In the genomic region with DNA sequence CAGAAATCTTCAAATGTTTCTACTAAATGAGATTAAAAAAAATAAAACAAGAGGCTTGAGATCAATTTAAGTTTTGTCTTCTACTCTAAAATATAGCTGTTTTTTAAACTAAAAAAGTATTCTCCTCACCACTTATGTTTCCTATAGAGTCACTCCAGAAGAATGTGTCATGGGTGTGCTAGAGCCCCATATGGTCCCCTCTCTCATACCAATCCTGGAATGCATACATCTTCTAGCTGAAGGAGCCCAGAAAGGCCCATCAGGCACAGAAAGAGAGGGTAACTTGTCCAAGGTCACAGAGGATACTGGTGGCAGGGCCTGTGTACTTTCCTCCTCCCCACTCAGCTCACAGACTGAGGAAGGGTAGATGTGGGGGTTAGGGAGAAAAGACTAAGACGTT, we compare ENCODE assay signal across 20 cellular contexts.
"Had no signal": no experiment of that assay in that cellular context is flagged by ENCODE, and none has a peak within 500 bp of the region (broad histone marks: within the 10 kb centered on the region; RNA-seq: fewer than 3 reads in every experiment).

No MANE protein-coding gene starts in this region.

- H3K9me3 Mint-ChIP-seq: naive B cell, nephron progenitor cell had no signal

- H3K27ac Mint-ChIP-seq: nephron progenitor cell had no signal

- H3K27me3 ChIP-seq: colonic mucosa, hepatocyte, tibial artery, upper lobe of left lung, vagina had no signal

- H3K27me3 Mint-ChIP-seq: naive B cell had no signal

- DNase-seq: colonic mucosa; effector CD8-positive, alpha-beta T cell; foreskin melanocyte; head of caudate nucleus; left colon; left ventricle myocardium superior; mesenchymal stem cell; naive B cell; nephron progenitor cell; psoas muscle; retina; stimulated activated CD4-positive, alpha-beta T cell treated with anti-CD3 and anti-CD28 coated beads, Interleukin-12 subunit alpha, Interleukin-12 subunit beta, amount 100 ng/mL, for 4 hours; stimulated activated naive CD8-positive, alpha-beta T cell treated with anti-CD3 and anti-CD28 coated beads, Interleukin-15, Interleukin-2, amounts not matched to agents 100 U/mL and 50 U/mL, for 24 hours; tibial artery; upper lobe of left lung had no signal

- H3K27ac ChIP-seq: colonic mucosa, hepatocyte, psoas muscle, skin epidermis, tibial artery, upper lobe of left lung, vagina had no signal

- H3K4me3 Mint-ChIP-seq: naive B cell, nephron progenitor cell had no signal

- H3K4me3 ChIP-seq: colonic mucosa, hepatocyte, lung, psoas muscle, skin epidermis, tibial artery, upper lobe of left lung, vagina had no signal

- ATAC-seq: left colon; left ventricle myocardium superior; psoas muscle; sciatic nerve; stimulated activated naive CD8-positive, alpha-beta T cell treated with anti-CD3 and anti-CD28 coated beads, Interleukin-15, Interleukin-2, amounts not matched to agents 100 U/mL and 50 U/mL, for 24 hours had no signal
